Comparison of ENCODE assay signal across 10 cellular contexts in genomic region chr4:76984788-76985211, GRCh38. TPM values are rescaled to one million over a fixed set of nuclear protein-coding genes. Genes with fewer than 3 reads are reported as not detected.
DNase-seq lines count a peak whose midpoint lies in the region; ATAC-seq, FAIRE-seq and TF ChIP-seq lines count a peak whose summit lies in the region.
"Had no signal": no experiment of that assay in that cellular context is flagged by ENCODE, and none has a peak within 500 bp of the region (broad histone marks: within the 10 kb centered on the region; RNA-seq: fewer than 3 reads in every experiment).

No MANE protein-coding gene starts in this region.

- H3K4me2 ChIP-seq in GM23248 (ENCODE audit: unreplicated experiment) (peak overlapping the region; percentile 88), astrocyte (ENCODE audit: low read length) (peak overlapping the region; percentile 81)

- H3K9ac ChIP-seq in GM23248 (peak overlapping the region; percentile 89), astrocyte (ENCODE audit: low read length) (peak overlapping the region; percentile 89)

- H3K9me2 ChIP-seq in GM23248 (ENCODE audit: insufficient read depth), result no peaks in the 10 kb centered on the region

- H3K9me3 Mint-ChIP-seq in astrocyte (ENCODE audit: unreplicated experiment), result no peaks in the 10 kb centered on the region

- peak overlapping the region; percentile 97 for H3K27ac ChIP-seq in GM23248
- H3K27ac ChIP-seq in astrocyte (ENCODE audit: low read depth, low read length), result peak overlapping the region; percentile 98
- peak overlapping the region in 13 of 21 experiments; percentile 7 to 85 (median 46) for H3K27ac ChIP-seq in skin epidermis

- in situ Hi-C loops in GM23248 (cut with MboI), result no loop called here

- peaks cover 18% of the 10 kb centered on the region; the same call in 1 of the 2 replicates for H3K36me3 ChIP-seq in GM23248 (ENCODE audit: low read depth)
- H3K36me3 ChIP-seq in astrocyte (ENCODE audit: insufficient read depth, low read length), result no peaks in the 10 kb centered on the region

- H3K9me3 ChIP-seq in GM23248 (ENCODE audit: low read depth) (no peaks in the 10 kb centered on the region), astrocyte (ENCODE audit: insufficient read depth, low read depth, low read length) (no peaks in the 10 kb centered on the region)

- peak overlapping the region; percentile 74 for H3K4me3 Mint-ChIP-seq in astrocyte (ENCODE audit: unreplicated experiment)

- H3K4me1 Mint-ChIP-seq in astrocyte (ENCODE audit: low read depth, unreplicated experiment), result peaks cover 90% of the 10 kb centered on the region

- H2AFZ ChIP-seq in GM23248, result no peak overlapping the region
- H2AFZ ChIP-seq in astrocyte (ENCODE audit: low read depth, low read length), result no peak overlapping the region

- peaks cover 92% of the 10 kb centered on the region for H3K4me1 ChIP-seq in GM23248 (ENCODE audit: insufficient read depth)
- peaks cover 69% of the 10 kb centered on the region for H3K4me1 ChIP-seq in astrocyte (ENCODE audit: insufficient read depth, low read length)

- peak; percentile 98 for FAIRE-seq in astrocyte (lab: Jason Lieb, UNC)

- WGBS in GM23248 (ENCODE audit: low coverage in 1 of 2, low lambda C conversion rate in 2 of 2, missing lambda C conversion rate in 2 of 2), 2 experiments, result 1% methylated on average over 7 of the region's 7 CpGs

- H3F3A ChIP-seq in GM23248 (ENCODE audit: insufficient read depth), result peaks cover 86% of the 10 kb centered on the region

- ATAC-seq in HG02852 (IDR thresholded peaks at IDR 0.05; ENCODE audit: unreplicated experiment), result no peak

- no peaks in the 10 kb centered on the region for H3K27me3 Mint-ChIP-seq in astrocyte (ENCODE audit: low read depth, unreplicated experiment)

- peak; percentile 99 for DNase-seq in GM23248
- DNase-seq in astrocyte (ENCODE audit: low read depth), result peak; percentile 100
- DNase-seq in iris pigment epithelial cell (ENCODE audit: low read depth), result peak; percentile 100
- no peak for DNase-seq in central memory CD4-positive, alpha-beta T cell
- no peak for DNase-seq in NCI-H524 (lab: John Stamatoyannopoulos, UW)
- DNase-seq in activated CD8-positive, alpha-beta memory T cell treated with anti-CD3 and anti-CD28 coated beads for 24 hours, result no peak
- DNase-seq: effector CD4-positive, alpha-beta T cell; NCI-H526 had no signal

- H3K79me2 ChIP-seq in GM23248 (ENCODE audit: insufficient read depth), result peaks cover 90% of the 10 kb centered on the region
- H3K79me2 ChIP-seq in astrocyte (ENCODE audit: insufficient read depth, low read length), result peaks cover 84% of the 10 kb centered on the region

- H3K27me3 ChIP-seq in GM23248 (replicated peaks; ENCODE audit: insufficient read depth) (no peaks in the 10 kb centered on the region), astrocyte (ENCODE audit: insufficient read depth, low read length) (no peaks in the 10 kb centered on the region)

- TF ChIP-seq CTCF in astrocyte (IDR thresholded peaks at IDR 0.05; ENCODE audit: insufficient read depth, low read depth, low read length), result no peak

- peaks cover 7% of the 10 kb centered on the region for H3K36me3 Mint-ChIP-seq in astrocyte (ENCODE audit: low read depth, unreplicated experiment)

- peak overlapping the region; percentile 98 for H3K27ac Mint-ChIP-seq in astrocyte (ENCODE audit: unreplicated experiment)

- H4K20me1 ChIP-seq in GM23248 (ENCODE audit: insufficient read depth) (no peaks in the 10 kb centered on the region), astrocyte (ENCODE audit: insufficient read depth, low read length) (no peaks in the 10 kb centered on the region)

- H3K4me3 ChIP-seq in GM23248 (peak overlapping the region; percentile 69), astrocyte (ENCODE audit: insufficient read depth, low read depth, low read length) (peak overlapping the region; percentile 8), skin epidermis (no peak overlapping the region)

RNA-seq across cellular contexts. Expression of gene SEPTIN11, which starts 35.2 kb away (rescaled TPM):
- total RNA-seq in GM23248 (2014; rRNA removed; shearing (Covaris generic)), result 640 and 867 TPM in 2 replicates
- polyA plus RNA-seq in GM23248 (2016; fragmentation: Nextera tagmentation; extraction: Ambion mirVana), result 478 and 488 TPM in 2 replicates
- 621 and 623 TPM in 2 replicates for total RNA-seq in astrocyte

Comparison
In these comparisons a context has a peak if more than half of its experiments do, and no peak if none do; other contexts are left out.
1. DNase-seq: peak in GM23248 (single experiment), astrocyte (single experiment) and iris pigment epithelial cell (single experiment); none in central memory CD4-positive, alpha-beta T cell (single experiment), NCI-H524 (0 of 2) and activated CD8-positive, alpha-beta memory T cell treated with anti-CD3 and anti-CD28 coated beads for 24 hours (single experiment).
2. H3K27ac ChIP-seq: peak in every context shown above with its lines; median percentile 98 in astrocyte; 97 in GM23248; 46 in skin epidermis.
3. H3K4me3 ChIP-seq: peak in GM23248 (single experiment) and astrocyte (single experiment); none in skin epidermis (0 of 7).